Comparison of ENCODE assay signal across 8 cellular contexts in genomic region chr19:3034845-3035541, GRCh38. TPM values are rescaled to one million over a fixed set of nuclear protein-coding genes. Genes with fewer than 3 reads are reported as not detected.
DNase-seq lines count a peak whose midpoint lies in the region; ATAC-seq and TF ChIP-seq lines count a peak whose summit lies in the region.

No MANE protein-coding gene starts in this region.

- peak overlapping the region; percentile 84 to 91 (median 88) for H3K4me3 Mint-ChIP-seq in T-cell

- no peaks in the 10 kb centered on the region for H3K36me3 Mint-ChIP-seq in T-cell

- no peak for TF ChIP-seq CTCF in BJ (IDR thresholded peaks at IDR 0.05; ENCODE audit: insufficient read depth, low read depth, low read length)
- TF ChIP-seq CTCF in coronary artery (IDR thresholded peaks at IDR 0.05), result no peak

- peaks cover 31 to 47% (median 36%) of the 10 kb centered on the region in 3 donors for H3K4me1 Mint-ChIP-seq in T-cell

- 2% methylated on average over 23 of the region's 23 CpGs for WGBS in thymus

- H3K27me3 Mint-ChIP-seq in T-cell, result no peaks in the 10 kb centered on the region

- H3K9me3 ChIP-seq in mononuclear cell (ENCODE audit: low read depth, low read length), result no peaks in the 10 kb centered on the region
- H3K9me3 ChIP-seq in thymus (ENCODE audit: control insufficient read depth), result no peaks in the 10 kb centered on the region

- peak overlapping the region; percentile 47 for H3K4me3 ChIP-seq in BJ (ENCODE audit: low read depth, low read length)
- peak overlapping the region; percentile 72 for H3K4me3 ChIP-seq in coronary artery
- peak overlapping the region; percentile 49 for H3K4me3 ChIP-seq in mononuclear cell (ENCODE audit: low read length)
- peak overlapping the region; percentile 63 for H3K4me3 ChIP-seq in thymus (ENCODE audit: low read length)

- H3K36me3 ChIP-seq in BJ (ENCODE audit: control insufficient read depth, insufficient read depth, low read length) (no peaks in the 10 kb centered on the region), thymus (ENCODE audit: control insufficient read depth, insufficient read depth) (no peaks in the 10 kb centered on the region)

- H3K27ac ChIP-seq in coronary artery (peak overlapping the region; percentile 51 to 85), thymus (ENCODE audit: low read depth) (peak overlapping the region; percentile 77)

- DNase-seq in BJ (ENCODE audit: low read depth) (no peak), HCEC 1CT (peak; percentile 70), T-cell (peak in 8 of 34 experiments; percentile 12 to 49 (median 32)), coronary artery (ENCODE audit: low spot score) (no peak), GF-D8 (lab: John Stamatoyannopoulos, UW) (no peak), NCI-H526 treated with DMSO at 0.1 percent for 48 hours (lab: John Stamatoyannopoulos, UW) (no peak)

- no peaks in the 10 kb centered on the region for H3K9me3 Mint-ChIP-seq in T-cell

- CTCF ChIA-PET in BJ (lab: Yijun Ruan, JAX) (interaction anchor here (1.0 to 2.0 kb wide), 5 partner anchors 11 to 94 kb away, joined by 3 to 7 read pairs (median 5); no protein-coding TSS in a partner anchor), T-cell (lab: Charles Lee) (interaction anchor here in 1 of 2 donors (0.6 to 1.6 kb wide), 8 partner anchors 26 to 1296 kb away, joined by 3 to 11 read pairs (median 4); partner anchors contain the start of genes GADD45B and TLE6)

- H3K27me3 ChIP-seq in BJ (ENCODE audit: control insufficient read depth, insufficient read depth, low read length) (peaks cover 19% of the 10 kb centered on the region), mononuclear cell (ENCODE audit: insufficient read depth, low read length) (peaks cover 8% of the 10 kb centered on the region), thymus (ENCODE audit: control insufficient read depth, insufficient read depth) (peaks cover 9% of the 10 kb centered on the region)

- peak in 1 of 4 experiments; percentile 31 for ATAC-seq in T-cell (replicated peaks in 1 of 4)

- H3K4me1 ChIP-seq in mononuclear cell (ENCODE audit: insufficient read depth, low read length), result peaks cover 14% of the 10 kb centered on the region
- H3K4me1 ChIP-seq in thymus (ENCODE audit: control insufficient read depth, insufficient read depth, low read length), result peaks cover 17% of the 10 kb centered on the region

- POLR2A ChIA-PET in BJ (lab: Charles Lee) (interaction anchor here (0.6 to 1.5 kb wide), 2 partner anchors 11 to 559 kb away, joined by 8 read pairs; partner anchors contain the start of gene GADD45B), T-cell (lab: Charles Lee) (interaction anchor here (0.5 to 0.9 kb wide), 5 partner anchors 26 to 993 kb away, joined by 3 to 7 read pairs (median 5); partner anchors contain the start of gene GADD45B (in 1 of the 2))

- H3K27ac Mint-ChIP-seq in T-cell, result peak overlapping the region; percentile 96 to 97

RNA-seq across cellular contexts. Expression of gene TLE2, which starts 5.9 kb away (rescaled TPM):
- polyA plus RNA-seq in BJ (2011; rRNA removed) (0.74 and 1.0 TPM in 2 replicates), thymus (16.8 TPM)
- 0.26 and 0.71 TPM in 2 replicates for polyA minus RNA-seq in BJ (2011; rRNA and poly(A)+ RNA removed)
- total RNA-seq in T-cell (10 to 100 TPM; 16.7 to 29.7 (median 21.5) TPM), mononuclear cell (4.4 TPM)

RNA-seq across cellular contexts. Expression of gene TLE5, which starts 27.3 kb away (rescaled TPM):
- polyA plus RNA-seq in BJ (2011; rRNA removed), result 365 and 579 TPM in 2 replicates
- polyA minus RNA-seq in BJ (2011; rRNA and poly(A)+ RNA removed), result 270 and 438 TPM in 2 replicates
- total RNA-seq in T-cell, result 1,000 to 10,000 TPM in 3 of 5 donors, 100 to 1,000 TPM in 2; 777 to 1,202 (median 1,047) TPM
- 551 TPM for total RNA-seq in mononuclear cell
- 540 TPM for polyA plus RNA-seq in thymus

RNA-seq across cellular contexts. Expression of gene TLE6, which starts 57.6 kb away (rescaled TPM):
- polyA plus RNA-seq in BJ (2011; rRNA removed) (0.12 and 0.26 TPM in 2 replicates), thymus (4.9 TPM)
- not detected in 2 replicates for polyA minus RNA-seq in BJ (2011; rRNA and poly(A)+ RNA removed)
- total RNA-seq in T-cell (under 1 TPM in 3 of 5 donors, not detected in 2; 0.36 to 0.61 (median 0.50) TPM), mononuclear cell (not detected)

RNA-seq across cellular contexts. Expression of gene GNA11, which starts 59.2 kb away (rescaled TPM):
- polyA plus RNA-seq in BJ (2011; rRNA removed) (8.0 and 15.6 TPM in 2 replicates), thymus (18.4 TPM)
- 11.0 and 30.3 TPM in 2 replicates for polyA minus RNA-seq in BJ (2011; rRNA and poly(A)+ RNA removed)
- total RNA-seq in T-cell (1 to 10 TPM; 2.3 to 6.3 (median 4.0) TPM), mononuclear cell (1.3 TPM)
